ENCODE assay signal across 19 cellular contexts in the genomic region with DNA sequence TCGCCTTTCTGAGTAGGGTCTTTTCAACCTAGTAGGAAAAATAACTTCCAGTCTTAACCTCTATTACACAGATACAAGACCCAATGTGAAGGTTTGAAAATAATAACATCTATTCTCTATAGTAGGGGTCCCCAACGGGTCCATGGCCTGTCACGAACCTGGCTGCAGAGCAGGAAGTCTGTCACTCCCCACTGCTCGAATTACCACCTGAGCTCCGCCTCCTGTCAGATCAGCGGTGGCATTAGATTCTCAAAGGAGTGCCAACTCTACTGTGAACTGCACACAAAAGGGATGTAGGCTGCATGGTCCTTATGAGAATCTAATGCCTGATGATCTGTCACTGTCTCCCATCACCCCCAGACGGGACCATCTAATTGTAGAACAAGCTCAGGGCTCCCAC. TPM values are rescaled to one million over a fixed set of nuclear protein-coding genes. Genes with fewer than 3 reads are reported as not detected.
DNase-seq lines count a peak whose midpoint lies in the region; ATAC-seq and TF ChIP-seq lines count a peak whose summit lies in the region.
"Had no signal": no experiment of that assay in that cellular context is flagged by ENCODE, and none has a peak within 500 bp of the region (broad histone marks: within the 10 kb centered on the region; RNA-seq: fewer than 3 reads in every experiment).

No MANE protein-coding gene starts in this region.

- no peak for DNase-seq in cardiac muscle cell (ENCODE audit: low read depth in 1 of 2, low spot score in 1 of 2)
- no peak for DNase-seq in left cardiac atrium
- no peak for DNase-seq in activated T-helper 2 cell treated with anti-CD3 and anti-CD28 coated beads, Interferon-gamma antibody, Interleukin-2, Interleukin-4, amounts not matched to agents 10 μg/mL and 5 μg/mL and 100 μg/mL, durations not matched to agents 14 hours and 24 hours and 36 hours (ENCODE audit: low spot score)
- DNase-seq in neural crest cell (ENCODE audit: low read depth, low spot score), result no peak
- DNase-seq in inferior parietal cortex (ENCODE audit: extremely low spot score), result no peak
- DNase-seq in NCI-H2029 (lab: John Stamatoyannopoulos, UW), result no peak
- no peak for DNase-seq in hepatic stellate cell (ENCODE audit: low spot score)
- DNase-seq in NCI-H748 (lab: John Stamatoyannopoulos, UW; ENCODE audit: unreplicated experiment), result no peak
- DNase-seq: activated CD4-positive, alpha-beta T cell treated with anti-CD3 and anti-CD28 coated beads, Interleukin-2, amount 50 U/mL, for 4 hours; foreskin keratinocyte; NCI-H1048; NCI-H2081 treated with DMSO at 0.1 percent for 48 hours; NCI-H526; nephron progenitor cell; SW 1271 had no signal

- ATAC-seq in left cardiac atrium, result no peak

- peaks cover 76% of the 10 kb centered on the region for H3K36me3 Mint-ChIP-seq in activated T-helper 2 cell treated with anti-CD3 and anti-CD28 coated beads, Interferon-gamma antibody, Interleukin-2, Interleukin-4, amounts not matched to agents 10 μg/mL and 5 μg/mL and 100 μg/mL, durations not matched to agents 14 hours and 24 hours and 36 hours (ENCODE audit: low read depth)
- H3K36me3 Mint-ChIP-seq in neural crest cell (ENCODE audit: low read depth), result peaks cover 42% of the 10 kb centered on the region

- peaks cover 55% of the 10 kb centered on the region for H3K4me1 Mint-ChIP-seq in activated T-helper 2 cell treated with anti-CD3 and anti-CD28 coated beads, Interferon-gamma antibody, Interleukin-2, Interleukin-4, amounts not matched to agents 10 μg/mL and 5 μg/mL and 100 μg/mL, durations not matched to agents 14 hours and 24 hours and 36 hours (ENCODE audit: low read depth)
- H3K4me1 Mint-ChIP-seq in neural crest cell, result peaks cover 32% of the 10 kb centered on the region

- H3K36me3 ChIP-seq in cardiac muscle cell, result peaks cover 25% of the 10 kb centered on the region

- H3K4me1 ChIP-seq in cardiac muscle cell (ENCODE audit: low read depth), result peaks cover under 1% of the 10 kb centered on the region

- no peak overlapping the region for H3K4me3 ChIP-seq in cardiac muscle cell
- H3K4me3 ChIP-seq: prostate gland, suprapubic skin had no signal

- TF ChIP-seq CTCF in cardiac muscle cell (IDR thresholded peaks at IDR 0.05; ENCODE audit: low read depth, low read length) (no peak), neural crest cell (conservative IDR thresholded peaks at IDR 0.05) (no peak)

- intact Hi-C loops in left cardiac atrium (cut with DNase I), result no loop called here
- intact Hi-C loops in activated T-helper 2 cell treated with anti-CD3 and anti-CD28 coated beads, Interferon-gamma antibody, Interleukin-2, Interleukin-4, amounts not matched to agents 10 μg/mL and 5 μg/mL and 100 μg/mL, durations not matched to agents 14 hours and 24 hours and 36 hours (cut with micrococcal nuclease), result no loop called here

- no peak overlapping the region for H3K4me3 Mint-ChIP-seq in activated T-helper 2 cell treated with anti-CD3 and anti-CD28 coated beads, Interferon-gamma antibody, Interleukin-2, Interleukin-4, amounts not matched to agents 10 μg/mL and 5 μg/mL and 100 μg/mL, durations not matched to agents 14 hours and 24 hours and 36 hours (ENCODE audit: low read depth)
- H3K4me3 Mint-ChIP-seq in neural crest cell, result peak overlapping the region; percentile 0
- H3K4me3 Mint-ChIP-seq: nephron progenitor cell had no signal

- H3K27ac ChIP-seq in cardiac muscle cell, result peak overlapping the region; percentile 21
- H3K27ac ChIP-seq: epithelial cell of prostate, foreskin keratinocyte, prostate gland, suprapubic skin had no signal

- peak overlapping the region; percentile 57 for H3K27ac Mint-ChIP-seq in activated T-helper 2 cell treated with anti-CD3 and anti-CD28 coated beads, Interferon-gamma antibody, Interleukin-2, Interleukin-4, amounts not matched to agents 10 μg/mL and 5 μg/mL and 100 μg/mL, durations not matched to agents 14 hours and 24 hours and 36 hours
- H3K27ac Mint-ChIP-seq in neural crest cell (ENCODE audit: unreplicated experiment), result no peak overlapping the region
- H3K27ac Mint-ChIP-seq: nephron progenitor cell had no signal

- no peaks in the 10 kb centered on the region for H3K27me3 Mint-ChIP-seq in activated T-helper 2 cell treated with anti-CD3 and anti-CD28 coated beads, Interferon-gamma antibody, Interleukin-2, Interleukin-4, amounts not matched to agents 10 μg/mL and 5 μg/mL and 100 μg/mL, durations not matched to agents 14 hours and 24 hours and 36 hours (ENCODE audit: low read depth)
- H3K27me3 Mint-ChIP-seq in neural crest cell (ENCODE audit: low read depth), result no peaks in the 10 kb centered on the region

- no peaks in the 10 kb centered on the region for H3K9me3 ChIP-seq in cardiac muscle cell (ENCODE audit: low read depth)
- H3K9me3 ChIP-seq: prostate gland, suprapubic skin had no signal

- no peaks in the 10 kb centered on the region for H3K9me3 Mint-ChIP-seq in activated T-helper 2 cell treated with anti-CD3 and anti-CD28 coated beads, Interferon-gamma antibody, Interleukin-2, Interleukin-4, amounts not matched to agents 10 μg/mL and 5 μg/mL and 100 μg/mL, durations not matched to agents 14 hours and 24 hours and 36 hours
- peaks cover 2% of the 10 kb centered on the region for H3K9me3 Mint-ChIP-seq in neural crest cell

- no peaks in the 10 kb centered on the region for H3K27me3 ChIP-seq in cardiac muscle cell
- H3K27me3 ChIP-seq: dorsolateral prefrontal cortex, foreskin keratinocyte, suprapubic skin had no signal

RNA-seq across cellular contexts. Expression of gene YWHAG, which starts 7.4 kb away (rescaled TPM):
- total RNA-seq in cardiac muscle cell (90.5 and 97.9 TPM in 2 replicates), left cardiac atrium (100 to 1,000 TPM; 218 to 253 TPM), neural crest cell (200 and 209 TPM in 2 replicates)
- polyA plus RNA-seq in cardiac muscle cell, result 25.0 and 29.2 TPM in 2 replicates
- total RNA-seq in activated T-helper 2 cell treated with anti-CD3 and anti-CD28 coated beads, Interferon-gamma antibody, Interleukin-2, Interleukin-4, amounts not matched to agents 10 μg/mL and 5 μg/mL and 100 μg/mL, durations not matched to agents 14 hours and 24 hours and 36 hours, result 184 and 189 TPM in 2 replicates

RNA-seq across cellular contexts. Expression of gene HSPB1, which starts 48.9 kb away (rescaled TPM):
- total RNA-seq in cardiac muscle cell, result 1,267 and 1,807 TPM in 2 replicates
- polyA plus RNA-seq in cardiac muscle cell, result 2,642 and 3,793 TPM in 2 replicates
- 1,000 to 10,000 TPM; 1,191 to 2,127 TPM for total RNA-seq in left cardiac atrium
- total RNA-seq in activated T-helper 2 cell treated with anti-CD3 and anti-CD28 coated beads, Interferon-gamma antibody, Interleukin-2, Interleukin-4, amounts not matched to agents 10 μg/mL and 5 μg/mL and 100 μg/mL, durations not matched to agents 14 hours and 24 hours and 36 hours, result 116 and 131 TPM in 2 replicates
- 57.1 and 67.2 TPM in 2 replicates for total RNA-seq in neural crest cell

RNA-seq across cellular contexts. Expression of gene SSC4D, which starts 58.1 kb away (rescaled TPM):
- total RNA-seq in cardiac muscle cell (17.3 and 33.5 TPM in 2 replicates), left cardiac atrium (1 to 10 TPM in 1 of 2 donors, under 1 TPM in 1; 0.55 to 1.4 TPM), neural crest cell (1.0 and 1.1 TPM in 2 replicates)
- 13.3 and 28.2 TPM in 2 replicates for polyA plus RNA-seq in cardiac muscle cell
- total RNA-seq in activated T-helper 2 cell treated with anti-CD3 and anti-CD28 coated beads, Interferon-gamma antibody, Interleukin-2, Interleukin-4, amounts not matched to agents 10 μg/mL and 5 μg/mL and 100 μg/mL, durations not matched to agents 14 hours and 24 hours and 36 hours, result 0.71 and 0.78 TPM in 2 replicates
